1 cellular context compared by ENCODE assay signal in genomic region chr1:109090415-109091195, GRCh38.
TF ChIP-seq lines count a peak whose summit lies in the region.

TMEM167B (plus strand) TSS chr1:109090764; CDS start chr1:109090873, 109 bp downstream.

TF ChIP-seq in HepG2, 621 proteins besides CTCF, POLR2A, EP300 and RAD21 (continued from another document and continues in another):
- peak; percentile 88; the same call in 1 of the 2 replicates for TF ChIP-seq IRF9 (CRISPR knock-in tag; IDR thresholded peaks at IDR 0.05; ENCODE audit: borderline replicate concordance)
- TF ChIP-seq ZNF703 (CRISPR knock-in tag; IDR thresholded peaks at IDR 0.05; ENCODE audit: borderline replicate concordance), result 0 out of 2 replicates have a peak, but pooled peaks have one; percentile 51
- peak; percentile 88 for TF ChIP-seq CREM (IDR thresholded peaks at IDR 0.05)
- peak; percentile 5; the same call in 1 of the 2 replicates for TF ChIP-seq CREM (CRISPR knock-in tag; IDR thresholded peaks at IDR 0.05)
- TF ChIP-seq ARHGAP35 (CRISPR knock-in tag; IDR thresholded peaks at IDR 0.05; ENCODE audit: borderline replicate concordance), result peak; percentile 84; the same call in 1 of the 2 replicates
- TF ChIP-seq, protein P1, sequence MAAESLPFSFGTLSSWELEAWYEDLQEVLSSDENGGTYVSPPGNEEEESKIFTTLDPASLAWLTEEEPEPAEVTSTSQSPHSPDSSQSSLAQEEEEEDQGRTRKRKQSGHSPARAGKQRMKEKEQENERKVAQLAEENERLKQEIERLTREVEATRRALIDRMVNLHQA (CRISPR knock-in tag; IDR thresholded peaks at IDR 0.05), result no peak
- peak; percentile 87 for TF ChIP-seq GABPB1 (CRISPR knock-in tag; IDR thresholded peaks at IDR 0.05)
- TF ChIP-seq ZNF782 (CRISPR knock-in tag; IDR thresholded peaks at IDR 0.05; ENCODE audit: borderline replicate concordance), result peak; percentile 82; the same call in 1 of the 2 replicates
- TF ChIP-seq HCFC1 (IDR thresholded peaks at IDR 0.05; ENCODE audit: low read depth, low read length), result peak; percentile 70
- TF ChIP-seq ZNF839 (CRISPR knock-in tag; IDR thresholded peaks at IDR 0.05; ENCODE audit: borderline replicate concordance), result peak; percentile 62; the same call in 1 of the 2 replicates
- no peak for TF ChIP-seq ZBTB39 (CRISPR knock-in tag; IDR thresholded peaks at IDR 0.05)
- 0 out of 2 replicates have a peak, but pooled peaks have one; percentile 17 for TF ChIP-seq ZNF670 (CRISPR knock-in tag; IDR thresholded peaks at IDR 0.05; ENCODE audit: borderline replicate concordance)
- peak; percentile 83 for TF ChIP-seq POLR2G (IDR thresholded peaks at IDR 0.05; ENCODE audit: low read depth, low read length)
- peak; percentile 62; the same call in 1 of the 2 replicates for TF ChIP-seq ZNF350 (CRISPR knock-in tag; IDR thresholded peaks at IDR 0.05; ENCODE audit: borderline replicate concordance, low read depth)
- peak; percentile 73 for TF ChIP-seq IKZF4 (CRISPR knock-in tag; IDR thresholded peaks at IDR 0.05; ENCODE audit: borderline replicate concordance, low read depth, not compliant biosample characterization)
- TF ChIP-seq YY1 (IDR thresholded peaks at IDR 0.05; ENCODE audit: insufficient read depth, insufficient replicate concordance, low read depth, low read length), result peak; percentile 89
- peak; percentile 80 for TF ChIP-seq BRF2 (CRISPR knock-in tag; IDR thresholded peaks at IDR 0.05)
- TF ChIP-seq, protein P2, sequence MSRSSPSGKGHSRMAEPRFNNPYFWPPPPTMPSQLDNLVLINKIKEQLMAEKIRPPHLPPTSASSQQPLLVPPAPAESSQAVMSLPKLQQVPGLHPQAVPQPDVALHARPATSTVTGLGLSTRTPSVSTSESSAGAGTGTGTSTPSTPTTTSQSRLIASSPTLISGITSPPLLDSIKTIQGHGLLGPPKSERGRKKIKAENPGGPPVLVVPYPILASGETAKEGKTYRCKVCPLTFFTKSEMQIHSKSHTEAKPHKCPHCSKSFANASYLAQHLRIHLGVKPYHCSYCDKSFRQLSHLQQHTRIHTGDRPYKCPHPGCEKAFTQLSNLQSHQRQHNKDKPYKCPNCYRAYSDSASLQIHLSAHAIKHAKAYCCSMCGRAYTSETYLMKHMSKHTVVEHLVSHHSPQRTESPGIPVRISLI (CRISPR knock-in tag; IDR thresholded peaks at IDR 0.05; ENCODE audit: borderline replicate concordance), result peak; percentile 59; the same call in 1 of the 2 replicates
- peak; percentile 91; the same call in 1 of the 2 replicates for TF ChIP-seq SMAD3 (CRISPR knock-in tag; IDR thresholded peaks at IDR 0.05)
- TF ChIP-seq ONECUT2 (CRISPR knock-in tag; IDR thresholded peaks at IDR 0.05), result no peak
- TF ChIP-seq, protein P3, sequence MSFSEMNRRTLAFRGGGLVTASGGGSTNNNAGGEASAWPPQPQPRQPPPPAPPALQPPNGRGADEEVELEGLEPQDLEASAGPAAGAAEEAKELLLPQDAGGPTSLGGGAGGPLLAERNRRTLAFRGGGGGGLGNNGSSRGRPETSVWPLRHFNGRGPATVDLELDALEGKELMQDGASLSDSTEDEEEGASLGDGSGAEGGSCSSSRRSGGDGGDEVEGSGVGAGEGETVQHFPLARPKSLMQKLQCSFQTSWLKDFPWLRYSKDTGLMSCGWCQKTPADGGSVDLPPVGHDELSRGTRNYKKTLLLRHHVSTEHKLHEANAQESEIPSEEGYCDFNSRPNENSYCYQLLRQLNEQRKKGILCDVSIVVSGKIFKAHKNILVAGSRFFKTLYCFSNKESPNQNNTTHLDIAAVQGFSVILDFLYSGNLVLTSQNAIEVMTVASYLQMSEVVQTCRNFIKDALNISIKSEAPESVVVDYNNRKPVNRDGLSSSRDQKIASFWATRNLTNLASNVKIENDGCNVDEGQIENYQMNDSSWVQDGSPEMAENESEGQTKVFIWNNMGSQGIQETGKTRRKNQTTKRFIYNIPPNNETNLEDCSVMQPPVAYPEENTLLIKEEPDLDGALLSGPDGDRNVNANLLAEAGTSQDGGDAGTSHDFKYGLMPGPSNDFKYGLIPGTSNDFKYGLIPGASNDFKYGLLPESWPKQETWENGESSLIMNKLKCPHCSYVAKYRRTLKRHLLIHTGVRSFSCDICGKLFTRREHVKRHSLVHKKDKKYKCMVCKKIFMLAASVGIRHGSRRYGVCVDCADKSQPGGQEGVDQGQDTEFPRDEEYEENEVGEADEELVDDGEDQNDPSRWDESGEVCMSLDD (CRISPR knock-in tag; IDR thresholded peaks at IDR 0.05; ENCODE audit: borderline replicate concordance), result peak; percentile 89; the same call in 1 of the 2 replicates
- TF ChIP-seq, protein P4, sequence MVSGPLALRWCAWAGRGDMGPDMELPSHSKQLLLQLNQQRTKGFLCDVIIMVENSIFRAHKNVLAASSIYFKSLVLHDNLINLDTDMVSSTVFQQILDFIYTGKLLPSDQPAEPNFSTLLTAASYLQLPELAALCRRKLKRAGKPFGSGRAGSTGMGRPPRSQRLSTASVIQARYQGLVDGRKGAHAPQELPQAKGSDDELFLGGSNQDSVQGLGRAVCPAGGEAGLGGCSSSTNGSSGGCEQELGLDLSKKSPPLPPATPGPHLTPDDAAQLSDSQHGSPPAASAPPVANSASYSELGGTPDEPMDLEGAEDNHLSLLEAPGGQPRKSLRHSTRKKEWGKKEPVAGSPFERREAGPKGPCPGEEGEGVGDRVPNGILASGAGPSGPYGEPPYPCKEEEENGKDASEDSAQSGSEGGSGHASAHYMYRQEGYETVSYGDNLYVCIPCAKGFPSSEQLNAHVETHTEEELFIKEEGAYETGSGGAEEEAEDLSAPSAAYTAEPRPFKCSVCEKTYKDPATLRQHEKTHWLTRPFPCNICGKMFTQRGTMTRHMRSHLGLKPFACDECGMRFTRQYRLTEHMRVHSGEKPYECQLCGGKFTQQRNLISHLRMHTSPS (CRISPR knock-in tag; IDR thresholded peaks at IDR 0.05; ENCODE audit: low read depth), result no peak
- TF ChIP-seq TAF1 (CRISPR knock-in tag; IDR thresholded peaks at IDR 0.05), result peak; percentile 86; the same call in 1 of the 2 replicates
- 0 out of 2 replicates have a peak, but pooled peaks have one; percentile 49 for TF ChIP-seq CEBPG (CRISPR knock-in tag; IDR thresholded peaks at IDR 0.05)
- TF ChIP-seq SPEN (CRISPR knock-in tag; IDR thresholded peaks at IDR 0.05; ENCODE audit: low read depth), result peak; percentile 94
- TF ChIP-seq PRDM15 (CRISPR knock-in tag; IDR thresholded peaks at IDR 0.05), result no peak
- TF ChIP-seq PAX8 (CRISPR knock-in tag; IDR thresholded peaks at IDR 0.05; ENCODE audit: borderline replicate concordance), result no peak
- TF ChIP-seq, protein P5, sequence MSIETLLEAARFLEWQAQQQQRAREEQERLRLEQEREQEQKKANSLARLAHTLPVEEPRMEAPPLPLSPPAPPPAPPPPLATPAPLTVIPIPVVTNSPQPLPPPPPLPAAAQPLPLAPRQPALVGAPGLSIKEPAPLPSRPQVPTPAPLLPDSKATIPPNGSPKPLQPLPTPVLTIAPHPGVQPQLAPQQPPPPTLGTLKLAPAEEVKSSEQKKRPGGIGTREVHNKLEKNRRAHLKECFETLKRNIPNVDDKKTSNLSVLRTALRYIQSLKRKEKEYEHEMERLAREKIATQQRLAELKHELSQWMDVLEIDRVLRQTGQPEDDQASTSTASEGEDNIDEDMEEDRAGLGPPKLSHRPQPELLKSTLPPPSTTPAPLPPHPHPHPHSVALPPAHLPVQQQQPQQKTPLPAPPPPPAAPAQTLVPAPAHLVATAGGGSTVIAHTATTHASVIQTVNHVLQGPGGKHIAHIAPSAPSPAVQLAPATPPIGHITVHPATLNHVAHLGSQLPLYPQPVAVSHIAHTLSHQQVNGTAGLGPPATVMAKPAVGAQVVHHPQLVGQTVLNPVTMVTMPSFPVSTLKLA (IDR thresholded peaks at IDR 0.05), result no peak
- TF ChIP-seq, protein P6, sequence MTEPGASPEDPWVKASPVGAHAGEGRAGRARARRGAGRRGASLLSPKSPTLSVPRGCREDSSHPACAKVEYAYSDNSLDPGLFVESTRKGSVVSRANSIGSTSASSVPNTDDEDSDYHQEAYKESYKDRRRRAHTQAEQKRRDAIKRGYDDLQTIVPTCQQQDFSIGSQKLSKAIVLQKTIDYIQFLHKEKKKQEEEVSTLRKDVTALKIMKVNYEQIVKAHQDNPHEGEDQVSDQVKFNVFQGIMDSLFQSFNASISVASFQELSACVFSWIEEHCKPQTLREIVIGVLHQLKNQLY (CRISPR knock-in tag; IDR thresholded peaks at IDR 0.05), result 0 out of 2 replicates have a peak, but pooled peaks have one; percentile 57
- no peak for TF ChIP-seq NR2F6 (IDR thresholded peaks at IDR 0.05)
- peak; percentile 77 for TF ChIP-seq NR2F6 (CRISPR knock-in tag; IDR thresholded peaks at IDR 0.05)
- TF ChIP-seq, protein P7, sequence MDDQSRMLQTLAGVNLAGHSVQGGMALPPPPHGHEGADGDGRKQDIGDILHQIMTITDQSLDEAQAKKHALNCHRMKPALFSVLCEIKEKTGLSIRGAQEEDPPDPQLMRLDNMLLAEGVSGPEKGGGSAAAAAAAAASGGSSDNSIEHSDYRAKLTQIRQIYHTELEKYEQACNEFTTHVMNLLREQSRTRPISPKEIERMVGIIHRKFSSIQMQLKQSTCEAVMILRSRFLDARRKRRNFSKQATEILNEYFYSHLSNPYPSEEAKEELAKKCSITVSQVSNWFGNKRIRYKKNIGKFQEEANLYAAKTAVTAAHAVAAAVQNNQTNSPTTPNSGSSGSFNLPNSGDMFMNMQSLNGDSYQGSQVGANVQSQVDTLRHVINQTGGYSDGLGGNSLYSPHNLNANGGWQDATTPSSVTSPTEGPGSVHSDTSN (CRISPR knock-in tag; IDR thresholded peaks at IDR 0.05; ENCODE audit: borderline replicate concordance), result no peak
- peak; percentile 47 for TF ChIP-seq RARA (CRISPR knock-in tag; IDR thresholded peaks at IDR 0.05)
- no peak for TF ChIP-seq FOXM1 (CRISPR knock-in tag; IDR thresholded peaks at IDR 0.05)
- TF ChIP-seq ZNF740 (CRISPR knock-in tag; IDR thresholded peaks at IDR 0.05), result no peak
- peak; percentile 63 for TF ChIP-seq JUND (CRISPR knock-in tag; IDR thresholded peaks at IDR 0.05)
- peak; percentile 95; the same call in 1 of the 2 replicates for TF ChIP-seq SP140L (CRISPR knock-in tag; IDR thresholded peaks at IDR 0.05; ENCODE audit: borderline replicate concordance)
- TF ChIP-seq ELF3 (CRISPR knock-in tag; IDR thresholded peaks at IDR 0.05), result peak; percentile 77
- TF ChIP-seq ZEB1 (IDR thresholded peaks at IDR 0.05; ENCODE audit: insufficient replicate concordance, low read depth), result peak; percentile 31
- peak; percentile 93 for TF ChIP-seq ZNF335 (CRISPR knock-in tag; IDR thresholded peaks at IDR 0.05)
